Comparison of ENCODE assay signal across 9 cellular contexts in the genomic region with DNA sequence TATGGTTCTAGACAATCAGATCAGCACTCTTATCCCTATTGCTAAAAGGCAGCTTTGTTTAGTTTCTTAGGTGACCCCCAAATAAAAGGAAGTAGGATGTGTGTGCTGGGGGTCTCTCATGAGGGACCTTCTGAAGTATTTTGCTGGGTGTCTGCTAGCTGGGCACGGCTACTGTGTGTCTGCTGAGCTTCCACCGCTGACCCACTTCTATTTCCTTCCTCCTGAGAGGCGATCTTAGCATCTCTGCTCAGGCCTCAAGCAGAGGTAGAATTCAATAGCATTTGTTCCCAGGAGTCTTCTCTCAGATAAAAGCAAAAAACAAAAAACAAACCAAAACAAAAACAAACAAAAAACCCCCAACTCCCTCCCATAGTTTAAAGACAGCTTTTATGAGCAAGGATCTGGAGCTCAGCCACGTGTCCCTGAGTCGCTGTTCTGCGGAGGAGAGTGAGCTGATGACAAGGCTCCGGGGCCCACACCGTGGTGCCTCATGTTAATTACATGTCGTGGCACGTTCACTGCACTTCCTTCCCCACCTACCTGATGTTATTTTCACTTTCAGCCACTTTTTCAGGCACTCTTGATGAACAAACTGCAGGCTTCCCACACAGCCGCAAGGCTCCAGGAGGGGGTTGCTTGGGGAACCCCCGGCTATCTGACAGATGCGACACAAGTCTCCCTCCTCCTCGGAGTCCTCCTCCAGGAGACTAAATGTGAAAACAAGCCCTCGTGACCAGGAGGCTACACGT.
A peak's percentile ranks its signal among the peaks of the same experiment; 100 is the strongest.
DNase-seq lines count a peak whose midpoint lies in the region; ATAC-seq and TF ChIP-seq lines count a peak whose summit lies in the region.
"Had no signal": no experiment of that assay in that cellular context is flagged by ENCODE, and none has a peak within 500 bp of the region (broad histone marks: within the 10 kb centered on the region; RNA-seq: fewer than 3 reads in every experiment).

No MANE protein-coding gene starts in this region.

- intact Hi-C loops in mammary epithelial cell (cut with micrococcal nuclease) = loop anchor here (5.0 kb wide), 1 partner anchor 98 kb away; no protein-coding TSS in a partner anchor

- H3K36me3 ChIP-seq in mammary epithelial cell (ENCODE audit: insufficient read depth, low read length) = no peaks in the 10 kb centered on the region

- BruUV-seq in mammary epithelial cell (replicated peaks; lab: Mats Ljungman, UMichigan) = no TSS peak

- TF ChIP-seq CTCF in mammary epithelial cell (conservative IDR thresholded peaks at IDR 0.05 in 1 of 2, IDR thresholded peaks at IDR 0.05 in 1 of 2; ENCODE audit: extremely low read depth in 1 of 2, insufficient read depth in 1 of 2, low read depth in 1 of 2, low read length in 2 of 2) = no peak

- no peaks in the 10 kb centered on the region for H3K9me3 ChIP-seq in mammary epithelial cell (replicated peaks; ENCODE audit: insufficient read depth, low read length)

- peak overlapping the region; percentile 70 for H3K27ac ChIP-seq in mammary epithelial cell (ENCODE audit: insufficient read depth, low read depth, low read length)
- H3K27ac ChIP-seq: SK-N-MC had no signal

- H2AFZ ChIP-seq in mammary epithelial cell (ENCODE audit: low read depth, low read length) = peak overlapping the region; percentile 79

- ATAC-seq in GM19043 (IDR thresholded peaks at IDR 0.05; ENCODE audit: low read depth, unreplicated experiment) (peak; percentile 97), HG03103 (IDR thresholded peaks at IDR 0.05; ENCODE audit: low read depth, unreplicated experiment) (peak; percentile 88)

- H3K27me3 ChIP-seq in mammary epithelial cell (ENCODE audit: insufficient read depth, low read length) = no peaks in the 10 kb centered on the region

- DNase-seq in T-helper 9 cell (peak; percentile 45), mammary epithelial cell (peak; percentile 90), NCI-H1048 (lab: John Stamatoyannopoulos, UW) (no peak), foreskin melanocyte (no peak), NCI-H2029 treated with DMSO at 0.1 percent for 48 hours (lab: John Stamatoyannopoulos, UW) (no peak)
- peak; percentile 88 for DNase-seq in stimulated activated CD4-positive, alpha-beta T cell treated with anti-CD3 and anti-CD28 coated beads, Interleukin-4, amount 100 ng/mL, for 24 hours

- no peaks in the 10 kb centered on the region for H4K20me1 ChIP-seq in mammary epithelial cell (ENCODE audit: insufficient read depth, low read length)

- dilution Hi-C loops in mammary epithelial cell (cut with HindIII; ENCODE audit: low sequenced_read_pairs) = no loop called here

- CTCF ChIA-PET in mammary epithelial cell (lab: Charles Lee; ENCODE audit: low non-redundant PET) = interaction anchor here (0.5 kb wide), 1 partner anchor 19 kb away, joined by 3 read pairs; no protein-coding TSS in a partner anchor

- peak overlapping the region; percentile 74 for H3K4me2 ChIP-seq in mammary epithelial cell (ENCODE audit: insufficient read depth, low read depth, low read length)

- H3K4me3 ChIP-seq in mammary epithelial cell (replicated peaks in 1 of 3; ENCODE audit: insufficient read depth in 1 of 3, low read depth in 2 of 3, low read length in 3 of 3) = peak overlapping the region in 1 of 3 experiments; percentile 31
- H3K4me3 ChIP-seq: SK-N-MC had no signal

- no peaks in the 10 kb centered on the region for H3K79me2 ChIP-seq in mammary epithelial cell (ENCODE audit: insufficient read depth, low read length)

- H3K9ac ChIP-seq in mammary epithelial cell (ENCODE audit: insufficient read depth, low read length) = peak overlapping the region; percentile 57

- 25% methylated on average over 12 of the region's 16 CpGs for WGBS in mammary epithelial cell (ENCODE audit: low coverage, missing lambda C conversion rate)

- in situ Hi-C loops in mammary epithelial cell (cut with MboI; ENCODE audit: low sequenced_read_pairs in 2 of 2) = no loop called here

- H3K4me1 ChIP-seq in mammary epithelial cell (ENCODE audit: insufficient read depth, low read length) = peaks cover 29% of the 10 kb centered on the region

Comparison
In these comparisons a context has a peak if more than half of its experiments do, and no peak if none do; other contexts are left out.
1. DNase-seq: peak in T-helper 9 cell (single experiment), mammary epithelial cell (single experiment) and stimulated activated CD4-positive, alpha-beta T cell treated with anti-CD3 and anti-CD28 coated beads, Interleukin-4, amount 100 ng/mL, for 24 hours (single experiment); none in NCI-H1048 (single experiment), foreskin melanocyte (single experiment) and NCI-H2029 treated with DMSO at 0.1 percent for 48 hours (single experiment).